Comparison of ENCODE assay signal across 9 cellular contexts in genomic region chr17:73011016-73011486, GRCh38.
DNase-seq lines count a peak whose midpoint lies in the region; ATAC-seq lines count a peak whose summit lies in the region.
"Had no signal": no experiment of that assay in that cellular context is flagged by ENCODE, and none has a peak within 500 bp of the region (broad histone marks: within the 10 kb centered on the region; RNA-seq: fewer than 3 reads in every experiment).

No MANE protein-coding gene starts in this region.

- peak overlapping the region; percentile 82 for H3K27ac Mint-ChIP-seq in activated CD4-positive, alpha-beta T cell treated with anti-CD3 and anti-CD28 coated beads, Interleukin-2, amount 10 ng/mL, durations not matched to agents 24 days and 14 days
- peak overlapping the region; percentile 6 for H3K27ac Mint-ChIP-seq in activated T-helper 17 cell treated with anti-CD3 and anti-CD28 coated beads, Interleukin-2, amount 50 U/mL, for 72 hours
- peak overlapping the region; percentile 11 to 54 for H3K27ac Mint-ChIP-seq in natural killer cell treated with Interleukin-12 subunit alpha and Interleukin-12 subunit beta and Interleukin-15 and Interleukin-18, amount 100 ng/mL, for 72 hours

- intact Hi-C loops in activated CD4-positive, alpha-beta T cell treated with anti-CD3 and anti-CD28 coated beads, Interleukin-2, amount 10 ng/mL, durations not matched to agents 24 days and 14 days (cut with micrococcal nuclease): no loop called here

- in situ Hi-C loops in KBM-7 (cut with MboI; ENCODE audit: low pct_unique_long_range_greater_than_20kb, low sequenced_read_pairs): no loop called here

- H3K4me3 Mint-ChIP-seq in activated CD4-positive, alpha-beta T cell treated with anti-CD3 and anti-CD28 coated beads, Interleukin-2, amount 10 ng/mL, durations not matched to agents 24 days and 14 days: peak overlapping the region; percentile 70
- peak overlapping the region; percentile 13 for H3K4me3 Mint-ChIP-seq in activated T-helper 17 cell treated with anti-CD3 and anti-CD28 coated beads, Interleukin-2, amount 50 U/mL, for 72 hours
- peak overlapping the region; percentile 18 for H3K4me3 Mint-ChIP-seq in natural killer cell treated with Interleukin-12 subunit alpha and Interleukin-12 subunit beta and Interleukin-15 and Interleukin-18, amount 100 ng/mL, for 72 hours

- DNase-seq in activated CD4-positive, alpha-beta T cell treated with anti-CD3 and anti-CD28 coated beads, Interleukin-2, amount 10 ng/mL, durations not matched to agents 24 days and 14 days: peak; percentile 64
- DNase-seq in activated CD4-positive, alpha-beta T cell treated with anti-CD3 and anti-CD28 coated beads for 1 hour: no peak
- DNase-seq in KBM-7: peak; percentile 91
- DNase-seq in natural killer cell treated with Interleukin-12 subunit alpha and Interleukin-12 subunit beta and Interleukin-15 and Interleukin-18, amount 100 ng/mL, for 72 hours (ENCODE audit: low spot score): no peak
- no peak for DNase-seq in NCI-H446 treated with DMSO at 0.1 percent for 48 hours (lab: John Stamatoyannopoulos, UW)
- DNase-seq in stimulated activated CD4-positive, alpha-beta T cell treated with anti-CD3 and anti-CD28 coated beads, Interleukin-2, amount 100 ng/mL, for 48 hours: no peak
- no peak for DNase-seq in mucosa of gallbladder (ENCODE audit: low spot score)
- DNase-seq: SIG-M5 had no signal

- ATAC-seq in activated T-helper 17 cell treated with anti-CD3 and anti-CD28 coated beads, Interleukin-2, amount 50 U/mL, for 72 hours (replicated peaks): no peak
- no peak for ATAC-seq in natural killer cell treated with Interleukin-12 subunit alpha and Interleukin-12 subunit beta and Interleukin-15 and Interleukin-18, amount 100 ng/mL, for 72 hours

- no peaks in the 10 kb centered on the region for H3K36me3 Mint-ChIP-seq in activated CD4-positive, alpha-beta T cell treated with anti-CD3 and anti-CD28 coated beads, Interleukin-2, amount 10 ng/mL, durations not matched to agents 24 days and 14 days (ENCODE audit: low read depth)
- H3K36me3 Mint-ChIP-seq in activated T-helper 17 cell treated with anti-CD3 and anti-CD28 coated beads, Interleukin-2, amount 50 U/mL, for 72 hours (ENCODE audit: low read depth): no peaks in the 10 kb centered on the region
- H3K36me3 Mint-ChIP-seq in natural killer cell treated with Interleukin-12 subunit alpha and Interleukin-12 subunit beta and Interleukin-15 and Interleukin-18, amount 100 ng/mL, for 72 hours: no peaks in the 10 kb centered on the region

- H3K9me3 Mint-ChIP-seq in activated CD4-positive, alpha-beta T cell treated with anti-CD3 and anti-CD28 coated beads, Interleukin-2, amount 10 ng/mL, durations not matched to agents 24 days and 14 days: no peaks in the 10 kb centered on the region
- H3K9me3 Mint-ChIP-seq in activated T-helper 17 cell treated with anti-CD3 and anti-CD28 coated beads, Interleukin-2, amount 50 U/mL, for 72 hours: no peaks in the 10 kb centered on the region
- H3K9me3 Mint-ChIP-seq in natural killer cell treated with Interleukin-12 subunit alpha and Interleukin-12 subunit beta and Interleukin-15 and Interleukin-18, amount 100 ng/mL, for 72 hours: no peaks in the 10 kb centered on the region

- peaks cover 11% of the 10 kb centered on the region for H3K4me1 Mint-ChIP-seq in activated CD4-positive, alpha-beta T cell treated with anti-CD3 and anti-CD28 coated beads, Interleukin-2, amount 10 ng/mL, durations not matched to agents 24 days and 14 days
- H3K4me1 Mint-ChIP-seq in activated T-helper 17 cell treated with anti-CD3 and anti-CD28 coated beads, Interleukin-2, amount 50 U/mL, for 72 hours: peaks cover 6% of the 10 kb centered on the region
- peaks cover 8 to 17% of the 10 kb centered on the region in 2 donors for H3K4me1 Mint-ChIP-seq in natural killer cell treated with Interleukin-12 subunit alpha and Interleukin-12 subunit beta and Interleukin-15 and Interleukin-18, amount 100 ng/mL, for 72 hours (ENCODE audit: low read depth in 2 of 2)

- H3K27me3 Mint-ChIP-seq in activated CD4-positive, alpha-beta T cell treated with anti-CD3 and anti-CD28 coated beads, Interleukin-2, amount 10 ng/mL, durations not matched to agents 24 days and 14 days: no peaks in the 10 kb centered on the region
- no peaks in the 10 kb centered on the region for H3K27me3 Mint-ChIP-seq in activated T-helper 17 cell treated with anti-CD3 and anti-CD28 coated beads, Interleukin-2, amount 50 U/mL, for 72 hours
- no peaks in the 10 kb centered on the region for H3K27me3 Mint-ChIP-seq in natural killer cell treated with Interleukin-12 subunit alpha and Interleukin-12 subunit beta and Interleukin-15 and Interleukin-18, amount 100 ng/mL, for 72 hours

Comparison
In these comparisons a context has a peak if more than half of its experiments do, and no peak if none do; other contexts are left out.
1. DNase-seq: peak in activated CD4-positive, alpha-beta T cell treated with anti-CD3 and anti-CD28 coated beads, Interleukin-2, amount 10 ng/mL, durations not matched to agents 24 days and 14 days (single experiment) and KBM-7 (single experiment); none in activated CD4-positive, alpha-beta T cell treated with anti-CD3 and anti-CD28 coated beads for 1 hour (single experiment), natural killer cell treated with Interleukin-12 subunit alpha and Interleukin-12 subunit beta and Interleukin-15 and Interleukin-18, amount 100 ng/mL, for 72 hours (single experiment), NCI-H446 treated with DMSO at 0.1 percent for 48 hours (single experiment), stimulated activated CD4-positive, alpha-beta T cell treated with anti-CD3 and anti-CD28 coated beads, Interleukin-2, amount 100 ng/mL, for 48 hours (0 of 2) and mucosa of gallbladder (single experiment).
2. H3K27ac Mint-ChIP-seq: peak in every context shown above with its lines; median percentile 82 in activated CD4-positive, alpha-beta T cell treated with anti-CD3 and anti-CD28 coated beads, Interleukin-2, amount 10 ng/mL, durations not matched to agents 24 days and 14 days; 32 in natural killer cell treated with Interleukin-12 subunit alpha and Interleukin-12 subunit beta and Interleukin-15 and Interleukin-18, amount 100 ng/mL, for 72 hours; 6 in activated T-helper 17 cell treated with anti-CD3 and anti-CD28 coated beads, Interleukin-2, amount 50 U/mL, for 72 hours.
3. H3K4me3 Mint-ChIP-seq: peak in every context shown above with its lines; median percentile 70 in activated CD4-positive, alpha-beta T cell treated with anti-CD3 and anti-CD28 coated beads, Interleukin-2, amount 10 ng/mL, durations not matched to agents 24 days and 14 days; 18 in natural killer cell treated with Interleukin-12 subunit alpha and Interleukin-12 subunit beta and Interleukin-15 and Interleukin-18, amount 100 ng/mL, for 72 hours; 13 in activated T-helper 17 cell treated with anti-CD3 and anti-CD28 coated beads, Interleukin-2, amount 50 U/mL, for 72 hours.